ENCODE assay signal across 1 cellular context in genomic region chr20:50635676-50636600, GRCh38.
TF ChIP-seq lines count a peak whose summit lies in the region.

No MANE protein-coding gene starts in this region.

TF ChIP-seq in HepG2, 621 proteins besides CTCF, POLR2A, EP300 and RAD21 (continued from another document and continues in another):
- TF ChIP-seq ZNF10 (CRISPR knock-in tag; IDR thresholded peaks at IDR 0.05; ENCODE audit: borderline replicate concordance, low read depth) (no peak), MED13 (CRISPR knock-in tag; IDR thresholded peaks at IDR 0.05) (no peak; the same call in 1 of the 2 replicates), ZNF646 (CRISPR knock-in tag; IDR thresholded peaks at IDR 0.05) (no peak), ZBTB21 (CRISPR knock-in tag; IDR thresholded peaks at IDR 0.05) (no peak), NR2C2 (CRISPR knock-in tag; IDR thresholded peaks at IDR 0.05; ENCODE audit: borderline replicate concordance) (no peak), WIZ (CRISPR knock-in tag; IDR thresholded peaks at IDR 0.05) (peak; percentile 72; the same call in 1 of the 2 replicates), FOXP1 (IDR thresholded peaks at IDR 0.05) (no peak), FOXP1 (CRISPR knock-in tag; IDR thresholded peaks at IDR 0.05) (0 out of 2 replicates have a peak, but pooled peaks have one; percentile 6), SIN3A (IDR thresholded peaks at IDR 0.05; ENCODE audit: borderline replicate concordance, low read depth, low read length) (no peak), MYC (CRISPR knock-in tag; IDR thresholded peaks at IDR 0.05; ENCODE audit: borderline replicate concordance) (no peak; the same call in 1 of the 2 replicates), HDAC6 (IDR thresholded peaks at IDR 0.05; ENCODE audit: low read depth, low read length) (no peak), AKAP8 (CRISPR knock-in tag; IDR thresholded peaks at IDR 0.05) (peak; percentile 62; the same call in 1 of the 2 replicates), MLXIP (CRISPR knock-in tag; IDR thresholded peaks at IDR 0.05; ENCODE audit: borderline replicate concordance) (no peak), BATF2 (CRISPR knock-in tag; IDR thresholded peaks at IDR 0.05) (no peak), RNF2 (conservative IDR thresholded peaks at IDR 0.05; ENCODE audit: low read depth) (no peak; the same call in 1 of the 2 replicates), NBN (conservative IDR thresholded peaks at IDR 0.05) (no peak), DPF2 (CRISPR knock-in tag; IDR thresholded peaks at IDR 0.05; ENCODE audit: borderline replicate concordance, low read depth) (0 out of 2 replicates have a peak, but pooled peaks have one; percentile 47), RBAK (CRISPR knock-in tag; IDR thresholded peaks at IDR 0.05) (no peak), BCL6 (CRISPR knock-in tag; IDR thresholded peaks at IDR 0.05) (no peak; the same call in 1 of the 2 replicates), USF2 (IDR thresholded peaks at IDR 0.05; ENCODE audit: low read depth, low read length) (no peak), USF2 (CRISPR knock-in tag; IDR thresholded peaks at IDR 0.05; ENCODE audit: borderline replicate concordance) (no peak; the same call in 1 of the 2 replicates), EHMT2 (IDR thresholded peaks at IDR 0.05; ENCODE audit: borderline replicate concordance, low read depth, low read length) (no peak), ZNF230 (CRISPR knock-in tag; IDR thresholded peaks at IDR 0.05) (0 out of 2 replicates have a peak, but pooled peaks have one; percentile 16), ZNF234 (CRISPR knock-in tag; conservative IDR thresholded peaks at IDR 0.05) (no peak), NONO (IDR thresholded peaks at IDR 0.05) (no peak), NONO (CRISPR knock-in tag; conservative IDR thresholded peaks at IDR 0.05) (no peak), ZNF550 (CRISPR knock-in tag; IDR thresholded peaks at IDR 0.05; ENCODE audit: borderline replicate concordance) (no peak), FOXJ3 (CRISPR knock-in tag; IDR thresholded peaks at IDR 0.05; ENCODE audit: borderline replicate concordance) (no peak), EZH2 (conservative IDR thresholded peaks at IDR 0.05; ENCODE audit: low read depth, low read length) (no peak), ZNF737 (CRISPR knock-in tag; IDR thresholded peaks at IDR 0.05; ENCODE audit: borderline replicate concordance) (no peak), ZSCAN21 (CRISPR knock-in tag; IDR thresholded peaks at IDR 0.05; ENCODE audit: borderline replicate concordance) (peak; percentile 9; the same call in 1 of the 2 replicates), MYPOP (CRISPR knock-in tag; IDR thresholded peaks at IDR 0.05) (no peak), POLR2G (IDR thresholded peaks at IDR 0.05; ENCODE audit: low read depth, low read length) (no peak), TGIF2 (CRISPR knock-in tag; IDR thresholded peaks at IDR 0.05) (peak; percentile 65; the same call in 1 of the 2 replicates), KDM3A (CRISPR knock-in tag; IDR thresholded peaks at IDR 0.05; ENCODE audit: low read depth) (no peak), ZNF770 (CRISPR knock-in tag; IDR thresholded peaks at IDR 0.05) (peak; percentile 66), PATZ1 (CRISPR knock-in tag; IDR thresholded peaks at IDR 0.05) (peak; percentile 91), HNRNPH1 (optimal IDR thresholded peaks at IDR 0.05; ENCODE audit: low read depth, low read length) (no peak)
